19 cellular contexts compared by ENCODE assay signal in the genomic region with DNA sequence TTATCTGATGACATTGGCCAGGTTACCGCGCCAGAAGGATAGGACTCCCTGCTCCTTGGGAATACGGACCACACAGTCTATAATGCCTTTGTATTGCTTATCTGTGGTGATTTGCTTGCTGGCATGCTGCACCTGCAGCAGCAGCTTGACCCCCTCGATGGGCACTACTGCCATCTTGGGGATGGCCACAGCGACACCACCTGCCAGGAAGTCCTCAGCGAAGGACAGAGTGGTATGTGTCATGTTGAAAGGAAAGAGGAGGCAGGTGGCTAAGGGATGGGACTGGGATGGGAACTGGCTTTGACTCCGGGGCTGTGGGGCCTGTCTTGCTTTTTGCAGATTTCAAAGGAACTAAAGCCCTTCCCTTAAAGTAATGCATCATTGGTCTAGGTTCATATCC.
"Had no signal": no experiment of that assay in that cellular context is flagged by ENCODE, and none has a peak within 500 bp of the region (broad histone marks: within the 10 kb centered on the region; RNA-seq: fewer than 3 reads in every experiment).

No MANE protein-coding gene starts in this region.

- H3K4me1 ChIP-seq: lower lobe of right lung, psoas muscle, spleen, tibial nerve, upper lobe of right lung, vagina had no signal

- H3K27me3 ChIP-seq: dorsolateral prefrontal cortex, spleen, tibial nerve, upper lobe of right lung, vagina had no signal

- ATAC-seq: left ventricle myocardium superior; lower lobe of right lung; naive thymus-derived CD8-positive, alpha-beta T cell; psoas muscle; right cardiac atrium; stimulated activated naive B cell treated with anti-CD40 and anti-IgM and Interleukin-4, amounts not matched to agents 10 μg/mL and 1 μg/mL and 100 μg/mL, for 72 hours; upper lobe of right lung had no signal

- H3K4me3 ChIP-seq: dorsolateral prefrontal cortex, lower lobe of right lung, psoas muscle, skin epidermis, spleen, thoracic aorta, tibial nerve, upper lobe of right lung, vagina had no signal

- H3K36me3 Mint-ChIP-seq: naive thymus-derived CD8-positive, alpha-beta T cell; stimulated activated naive B cell treated with anti-CD40 and anti-IgM and Interleukin-4, amounts not matched to agents 10 μg/mL and 1 μg/mL and 100 μg/mL, for 72 hours had no signal

- H3K27ac Mint-ChIP-seq: naive thymus-derived CD8-positive, alpha-beta T cell; nephron progenitor cell; stimulated activated naive B cell treated with anti-CD40 and anti-IgM and Interleukin-4, amounts not matched to agents 10 μg/mL and 1 μg/mL and 100 μg/mL, for 72 hours; stimulated activated naive CD8-positive, alpha-beta T cell treated with anti-CD3 and anti-CD28 coated beads, Interleukin-15, Interleukin-2, amounts not matched to agents 100 ng/mL and 50 ng/mL, for 24 hours had no signal

- H3K27ac ChIP-seq: dorsolateral prefrontal cortex, lower lobe of right lung, psoas muscle, skin epidermis, spleen, thoracic aorta, tibial nerve, upper lobe of right lung, vagina had no signal

- H3K36me3 ChIP-seq: lower lobe of right lung, spleen, thoracic aorta, tibial nerve, upper lobe of right lung, vagina had no signal

- H3K9me3 ChIP-seq: lower lobe of right lung, psoas muscle, thoracic aorta, tibial nerve, upper lobe of right lung, vagina had no signal

- DNase-seq: dorsolateral prefrontal cortex; effector CD4-positive, alpha-beta T cell; hypothalamus; left ventricle myocardium superior; lower lobe of right lung; naive thymus-derived CD8-positive, alpha-beta T cell; nephron progenitor cell; nucleus accumbens; psoas muscle; right cardiac atrium; spleen; stimulated activated CD4-positive, alpha-beta T cell treated with anti-CD3 and anti-CD28 coated beads, Interleukin-4, amount 100 ng/mL, for 4 hours; stimulated activated naive B cell treated with anti-CD40 and anti-IgM and Interleukin-4, amounts not matched to agents 10 μg/mL and 1 μg/mL and 100 μg/mL, for 72 hours; upper lobe of right lung had no signal

- H3K4me3 Mint-ChIP-seq: naive thymus-derived CD8-positive, alpha-beta T cell; nephron progenitor cell; stimulated activated naive B cell treated with anti-CD40 and anti-IgM and Interleukin-4, amounts not matched to agents 10 μg/mL and 1 μg/mL and 100 μg/mL, for 72 hours; stimulated activated naive CD8-positive, alpha-beta T cell treated with anti-CD3 and anti-CD28 coated beads, Interleukin-15, Interleukin-2, amounts not matched to agents 100 ng/mL and 50 ng/mL, for 24 hours had no signal

- H3K4me1 Mint-ChIP-seq: nephron progenitor cell; stimulated activated naive B cell treated with anti-CD40 and anti-IgM and Interleukin-4, amounts not matched to agents 10 μg/mL and 1 μg/mL and 100 μg/mL, for 72 hours had no signal

- H3K9me3 Mint-ChIP-seq: naive thymus-derived CD8-positive, alpha-beta T cell; stimulated activated naive CD8-positive, alpha-beta T cell treated with anti-CD3 and anti-CD28 coated beads, Interleukin-15, Interleukin-2, amounts not matched to agents 100 ng/mL and 50 ng/mL, for 24 hours had no signal
